20 cellular contexts compared by ENCODE assay signal in genomic region chr16:1443980-1444729, GRCh38.
"Had no signal": no experiment of that assay in that cellular context is flagged by ENCODE, and none has a peak within 500 bp of the region (broad histone marks: within the 10 kb centered on the region; RNA-seq: fewer than 3 reads in every experiment).

Gene CCDC154 (minus strand): TSS chr16:1444556. CDS start chr16:1444322, 234 bp downstream.

- DNase-seq: activated CD4-positive, alpha-beta T cell treated with anti-CD3 and anti-CD28 coated beads for 48 hours; activated naive CD4-positive, alpha-beta T cell treated with Interleukin-2 at 50 U/mL for 16 hours; aorta; cortex of kidney; effector memory CD8-positive, alpha-beta T cell; foreskin melanocyte; kidney glomerular epithelial cell; mesendoderm; right cardiac atrium; stimulated activated CD4-positive, alpha-beta T cell treated with anti-CD3 and anti-CD28 coated beads, Interleukin-15, amount 100 ng/mL, for 24 hours; stimulated activated CD4-positive, alpha-beta T cell treated with anti-CD3 and anti-CD28 coated beads, Interleukin-4, amount 100 ng/mL, for 24 hours; stimulated activated naive CD8-positive, alpha-beta T cell treated with anti-CD3 and anti-CD28 coated beads, Interleukin-15, Interleukin-2, amounts not matched to agents 100 U/mL and 50 U/mL, for 24 hours; T-helper 2 cell had no signal

- H3K27me3 ChIP-seq: suprapubic skin, upper lobe of left lung had no signal

- H3K4me1 Mint-ChIP-seq: WTC11 had no signal

- ATAC-seq: effector memory CD8-positive, alpha-beta T cell; natural killer cell treated with Interleukin-12 subunit alpha and Interleukin-12 subunit beta and Interleukin-15 and Interleukin-18, amount 100 ng/mL, for 72 hours; stimulated activated naive CD8-positive, alpha-beta T cell treated with anti-CD3 and anti-CD28 coated beads, Interleukin-15, Interleukin-2, amounts not matched to agents 100 U/mL and 50 U/mL, for 24 hours had no signal

- H3K9me3 Mint-ChIP-seq: effector memory CD8-positive, alpha-beta T cell; natural killer cell treated with Interleukin-12 subunit alpha and Interleukin-12 subunit beta and Interleukin-15 and Interleukin-18, amount 100 ng/mL, for 72 hours; WTC11 had no signal

- H3K27ac ChIP-seq: epithelial cell of prostate, suprapubic skin, upper lobe of left lung had no signal

- H3K27me3 Mint-ChIP-seq: effector memory CD8-positive, alpha-beta T cell; natural killer cell treated with Interleukin-12 subunit alpha and Interleukin-12 subunit beta and Interleukin-15 and Interleukin-18, amount 100 ng/mL, for 72 hours; progenitor cell of endocrine pancreas had no signal

- H3K36me3 Mint-ChIP-seq: natural killer cell treated with Interleukin-12 subunit alpha and Interleukin-12 subunit beta and Interleukin-15 and Interleukin-18, amount 100 ng/mL, for 72 hours; WTC11 had no signal

- H3K27ac Mint-ChIP-seq: effector memory CD8-positive, alpha-beta T cell; natural killer cell treated with Interleukin-12 subunit alpha and Interleukin-12 subunit beta and Interleukin-15 and Interleukin-18, amount 100 ng/mL, for 72 hours; progenitor cell of endocrine pancreas; WTC11 had no signal

- H3K4me3 ChIP-seq: skin epidermis, suprapubic skin, upper lobe of left lung had no signal

- H3K4me3 Mint-ChIP-seq: effector memory CD8-positive, alpha-beta T cell; natural killer cell treated with Interleukin-12 subunit alpha and Interleukin-12 subunit beta and Interleukin-15 and Interleukin-18, amount 100 ng/mL, for 72 hours; WTC11 had no signal

- H3K4me1 ChIP-seq: suprapubic skin, upper lobe of left lung had no signal

- H3K9me3 ChIP-seq: suprapubic skin, upper lobe of left lung had no signal
